ENCODE assay signal across 22 cellular contexts in the genomic region with DNA sequence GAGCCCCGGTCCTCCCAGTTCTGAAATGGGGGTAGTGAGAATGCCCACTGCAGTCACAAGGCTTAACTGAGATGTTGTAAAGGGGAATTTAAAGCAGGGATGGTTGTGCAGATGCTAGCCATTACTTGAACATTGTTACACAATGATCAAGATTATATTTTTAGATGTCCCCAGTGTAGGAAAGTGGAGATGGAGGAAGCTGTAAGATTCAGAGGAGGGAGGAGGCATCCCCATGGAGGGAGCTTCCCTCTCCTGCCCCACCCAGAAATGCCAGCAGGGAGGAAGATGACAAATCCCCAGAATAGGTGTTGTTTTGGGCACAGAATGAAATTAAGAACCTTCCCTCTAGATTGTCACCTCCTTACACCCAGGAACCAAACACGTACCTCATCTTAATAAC. TPM values are rescaled to one million over a fixed set of nuclear protein-coding genes. Genes with fewer than 3 reads are reported as not detected.
DNase-seq lines count a peak whose midpoint lies in the region; ATAC-seq lines count a peak whose summit lies in the region.
"Had no signal": no experiment of that assay in that cellular context is flagged by ENCODE, and none has a peak within 500 bp of the region (broad histone marks: within the 10 kb centered on the region; RNA-seq: fewer than 3 reads in every experiment).

No MANE protein-coding gene starts in this region.

- H2BK120ac ChIP-seq in mesenchymal stem cell (ENCODE audit: low read depth, low read length) = no peak overlapping the region

- no peaks in the 10 kb centered on the region for H3K9me3 ChIP-seq in mesenchymal stem cell (ENCODE audit: control insufficient read depth, low read length)

- no peak overlapping the region for H4K8ac ChIP-seq in mesenchymal stem cell (ENCODE audit: low read length)

- 92% methylated on average over 2 of the region's 2 CpGs for WGBS in mesenchymal stem cell

- no peak overlapping the region for H3K4ac ChIP-seq in mesenchymal stem cell (ENCODE audit: low read depth in 1 of 2, low read length in 2 of 2)

- no peak overlapping the region for H3K4me2 ChIP-seq in mesenchymal stem cell (ENCODE audit: low read length, poor library complexity, severe bottlenecking)
- H3K4me2 ChIP-seq: GM23338 had no signal

- H3K27ac ChIP-seq in cingulate gyrus (ENCODE audit: low read depth, low read length) = peak overlapping the region; percentile 72
- H3K27ac ChIP-seq in mesenchymal stem cell (ENCODE audit: low read length, poor library complexity, severe bottlenecking) = no peak overlapping the region
- H3K27ac ChIP-seq: HL-60 had no signal

- H4K91ac ChIP-seq in mesenchymal stem cell (ENCODE audit: low read length) = no peak overlapping the region

- H3K27me3 ChIP-seq in mesenchymal stem cell (ENCODE audit: control insufficient read depth in 1 of 2, insufficient read depth in 1 of 2, low read length in 2 of 2) = no peaks in the 10 kb centered on the region

- H2AFZ ChIP-seq in mesenchymal stem cell (ENCODE audit: low read depth, low read length) = no peak overlapping the region
- H2AFZ ChIP-seq: GM23338 had no signal

- peaks cover 8% of the 10 kb centered on the region for H3K4me1 ChIP-seq in mesenchymal stem cell (ENCODE audit: control insufficient read depth, insufficient read depth, low read depth, low read length)
- H3K4me1 ChIP-seq: HAP-1 had no signal

- H3K9ac ChIP-seq in mesenchymal stem cell (ENCODE audit: low read length) = peak overlapping the region; percentile 5

- no peak overlapping the region for H3K23ac ChIP-seq in mesenchymal stem cell (ENCODE audit: low read length in 2 of 2)

- H2BK15ac ChIP-seq in mesenchymal stem cell (ENCODE audit: low read depth, poor library complexity, severe bottlenecking) = no peak overlapping the region

- DNase-seq in left ventricle myocardium superior = no peak
- no peak for DNase-seq in left cardiac atrium
- no peak for DNase-seq in mesenchymal stem cell
- DNase-seq in superior temporal gyrus (ENCODE audit: extremely low spot score) = peak; percentile 51
- DNase-seq in SW480 (ENCODE audit: low spot score) = no peak
- no peak for DNase-seq in DMS79 (lab: John Stamatoyannopoulos, UW)
- DNase-seq in HT-29 (ENCODE audit: low spot score) = no peak
- DNase-seq: DMS79 treated with DMSO at 0.1 percent for 48 hours, KG1, NCI-H1105 treated with DMSO at 0.1 percent for 48 hours, NCI-H2029 treated with DMSO at 0.1 percent for 48 hours, NCI-H446, NCI-H526, PC-3, Right ventricle myocardium superior had no signal

- H3K18ac ChIP-seq in mesenchymal stem cell (ENCODE audit: low read depth in 1 of 2, low read length in 2 of 2) = no peak overlapping the region

- H3K79me1 ChIP-seq in mesenchymal stem cell (replicated peaks; ENCODE audit: low read length, poor library complexity, severe bottlenecking) = peaks cover 7% of the 10 kb centered on the region

- no peak overlapping the region for H3K14ac ChIP-seq in mesenchymal stem cell (ENCODE audit: low read length in 2 of 2)

- intact Hi-C loops in left ventricle myocardium superior (cut with micrococcal nuclease) (loop anchor here (10.0 kb wide), 1 partner anchor 552 kb away; no protein-coding TSS in a partner anchor), left cardiac atrium (cut with DNase I) (loop anchor here in 1 of 2 donors (10.0 kb wide), 1 partner anchor 52 kb away; a partner anchor contains a TSS)

- peaks cover 5 to 9% of the 10 kb centered on the region in 2 experiments for H3K36me3 ChIP-seq in mesenchymal stem cell (ENCODE audit: control insufficient read depth in 1 of 2, insufficient read depth in 2 of 2, low read depth in 1 of 2, low read length in 2 of 2)
- H3K36me3 ChIP-seq: HAP-1 had no signal

- H2BK5ac ChIP-seq in mesenchymal stem cell (ENCODE audit: low read depth, low read length, poor library complexity, severe bottlenecking) = no peak overlapping the region

- no peak overlapping the region for H2AK5ac ChIP-seq in mesenchymal stem cell (ENCODE audit: low read length, severe bottlenecking)

- peak; percentile 9 for ATAC-seq in left ventricle myocardium superior
- no peak for ATAC-seq in left cardiac atrium

- no peak overlapping the region for H3K4me3 ChIP-seq in mesenchymal stem cell (ENCODE audit: insufficient read depth in 1 of 2, low read depth in 1 of 2, low read length in 2 of 2)
- H3K4me3 ChIP-seq: GM23338, HAP-1 had no signal

- no peak overlapping the region for H2BK12ac ChIP-seq in mesenchymal stem cell (ENCODE audit: low read length in 2 of 2)

RNA-seq across cellular contexts. Expression of a gene that starts 46.1 kb away (rescaled TPM):
- total RNA-seq in left ventricle myocardium superior = not detected
- total RNA-seq in left cardiac atrium = under 1 TPM; 0.32 to 0.37 TPM
- 0.39 TPM for polyA plus RNA-seq in mesenchymal stem cell (2013, experiment 1 of 2)
- 0.42 TPM for polyA plus RNA-seq in mesenchymal stem cell (2013, experiment 2 of 2)
- under 0.01 and 0.08 TPM in 2 replicates for total RNA-seq in HT-29 (2014; rRNA removed; shearing (Covaris generic))
- total RNA-seq: HT1080, Right ventricle myocardium superior, RPMI7951 had no signal
- polyA plus RNA-seq: CD14-positive monocyte had no signal

RNA-seq across cellular contexts. Expression of a gene that starts 57.4 kb away (rescaled TPM):
- total RNA-seq in left ventricle myocardium superior (19.8 TPM), left cardiac atrium (10 to 100 TPM; 18.7 to 48.9 TPM)
- polyA plus RNA-seq in mesenchymal stem cell (2013, experiment 1 of 2) = 32.0 TPM
- polyA plus RNA-seq in mesenchymal stem cell (2013, experiment 2 of 2) = 31.3 TPM
- total RNA-seq in HT-29 (2014; rRNA removed; shearing (Covaris generic)) = 19.9 and 21.1 TPM in 2 replicates

RNA-seq across cellular contexts. Expression of a gene that starts 57.7 kb away (rescaled TPM):
- total RNA-seq in left ventricle myocardium superior = 16.8 TPM
- total RNA-seq in left cardiac atrium = 10 to 100 TPM; 20.2 to 43.4 TPM
- polyA plus RNA-seq in mesenchymal stem cell (2013, experiment 1 of 2) = 8.0 TPM
- polyA plus RNA-seq in mesenchymal stem cell (2013, experiment 2 of 2) = 8.2 TPM
- 19.7 and 24.0 TPM in 2 replicates for total RNA-seq in HT-29 (2014; rRNA removed; shearing (Covaris generic))
